In the genomic region with DNA sequence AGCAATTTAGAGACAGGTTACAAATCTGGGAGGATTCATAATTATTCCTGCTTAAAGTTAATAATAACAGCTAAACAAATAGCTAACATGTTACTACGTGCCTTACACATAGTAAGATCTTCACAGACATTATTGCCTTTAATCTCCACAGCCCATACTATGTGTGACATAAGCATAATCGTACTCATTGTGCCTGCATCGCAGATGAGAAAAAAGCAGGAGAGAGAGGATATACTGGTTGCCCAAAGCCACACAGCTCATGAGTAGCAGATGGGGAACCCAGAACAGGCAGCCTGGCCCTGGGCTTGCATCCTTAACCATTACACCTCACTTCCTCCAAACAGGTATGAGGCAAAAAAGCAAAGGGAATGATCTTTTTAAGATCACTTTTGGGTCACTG, we compare ENCODE assay signal across 26 cellular contexts.
DNase-seq lines count a peak whose midpoint lies in the region; ATAC-seq and TF ChIP-seq lines count a peak whose summit lies in the region.
"Had no signal": no experiment of that assay in that cellular context is flagged by ENCODE, and none has a peak within 500 bp of the region (broad histone marks: within the 10 kb centered on the region; RNA-seq: fewer than 3 reads in every experiment).

No MANE protein-coding gene starts in this region.

- no peak overlapping the region for H3K23ac ChIP-seq in neuronal stem cell (ENCODE audit: low read depth, low read length, poor library complexity)

- H3K36me3 ChIP-seq in heart right ventricle (no peaks in the 10 kb centered on the region), neuronal stem cell (replicated peaks in 1 of 2; ENCODE audit: control insufficient read depth in 2 of 2, insufficient read depth in 2 of 2, low read length in 2 of 2) (no peaks in the 10 kb centered on the region)
- H3K36me3 ChIP-seq: transverse colon had no signal

- peak overlapping the region; percentile 77 for H2AFZ ChIP-seq in neuronal stem cell (ENCODE audit: low read length)
- H2AFZ ChIP-seq: GM23338 had no signal

- peak overlapping the region; percentile 15 for H3K27ac Mint-ChIP-seq in type B pancreatic cell
- H3K27ac Mint-ChIP-seq: activated naive CD4-positive, alpha-beta T cell treated with anti-CD3 and anti-CD28 coated beads for 36 hours; GM23338; T-helper 1 cell treated with Interleukin-12 subunit alpha and Interleukin-12 subunit beta and Interleukin-4 antibody, amounts not matched to agents 30 μg/mL and 1 μg/mL, for 36 hours had no signal

- no peaks in the 10 kb centered on the region for H3K36me3 Mint-ChIP-seq in type B pancreatic cell

- no peak overlapping the region for H3K9ac ChIP-seq in neuronal stem cell (ENCODE audit: low read depth, low read length, poor library complexity)

- H3K4me2 ChIP-seq in neuronal stem cell (ENCODE audit: insufficient read depth, low read length, poor library complexity, severe bottlenecking): no peak overlapping the region
- H3K4me2 ChIP-seq: GM23338 had no signal

- no peak overlapping the region for H4K8ac ChIP-seq in neuronal stem cell (ENCODE audit: low read depth, low read length)

- no peak overlapping the region for H3K4me3 ChIP-seq in heart right ventricle
- no peak overlapping the region for H3K4me3 ChIP-seq in right cardiac atrium (ENCODE audit: low read length)
- H3K4me3 ChIP-seq in coronary artery: peak overlapping the region; percentile 41
- H3K4me3 ChIP-seq in neuronal stem cell (ENCODE audit: low read length in 2 of 2): no peak overlapping the region
- H3K4me3 ChIP-seq: GM23338, SK-N-MC, transverse colon had no signal

- H3K9me3 Mint-ChIP-seq in type B pancreatic cell: no peaks in the 10 kb centered on the region
- H3K9me3 Mint-ChIP-seq: activated naive CD4-positive, alpha-beta T cell treated with anti-CD3 and anti-CD28 coated beads for 36 hours; activated T-cell treated with anti-CD3 and anti-CD28 coated beads, Interleukin-2, amount 50 U/mL, for 4 hours; GM23338; T-helper 1 cell treated with Interleukin-12 subunit alpha and Interleukin-12 subunit beta and Interleukin-4 antibody, amounts not matched to agents 30 μg/mL and 1 μg/mL, for 36 hours had no signal

- no peak overlapping the region for H3K4ac ChIP-seq in neuronal stem cell (ENCODE audit: low read length)

- DNase-seq in heart right ventricle: no peak
- no peak for DNase-seq in right cardiac atrium
- DNase-seq in coronary artery (ENCODE audit: low spot score): no peak
- no peak for DNase-seq in neuronal stem cell (ENCODE audit: low spot score)
- DNase-seq in type B pancreatic cell (ENCODE audit: extremely low spot score, unreplicated experiment): no peak
- DNase-seq in OCI-M2 (lab: John Stamatoyannopoulos, UW; ENCODE audit: unreplicated experiment): no peak
- DNase-seq in NCI-H1436 (lab: John Stamatoyannopoulos, UW): no peak
- DNase-seq: activated CD4-positive, alpha-beta T cell treated with anti-CD3 and anti-CD28 coated beads for 48 hours; activated naive CD4-positive, alpha-beta T cell treated with anti-CD3 and anti-CD28 coated beads for 36 hours; activated T-cell treated with anti-CD3 and anti-CD28 coated beads, Interleukin-2, amount 50 U/mL, for 4 hours; amygdala; cortex of kidney; DMS53; GDM1; NCI-H1092 treated with DMSO at 0.1 percent for 48 hours; NCI-H2029; NCI-H2227 treated with DMSO at 0.1 percent for 48 hours; RPMI8226; stimulated activated CD4-positive, alpha-beta T cell treated with anti-CD3 and anti-CD28 coated beads, Interleukin-4, amount 100 ng/mL, for 4 hours; stimulated activated naive CD4-positive, alpha-beta T cell treated with Interleukin-2 at 50 U/mL for 16 hours; transverse colon had no signal

- H3K14ac ChIP-seq in neuronal stem cell (ENCODE audit: low read length): no peak overlapping the region

- H3K79me1 ChIP-seq in neuronal stem cell (ENCODE audit: low read depth, low read length): no peaks in the 10 kb centered on the region

- no peaks in the 10 kb centered on the region for H3K27me3 Mint-ChIP-seq in type B pancreatic cell

- TF ChIP-seq CTCF in heart right ventricle (IDR thresholded peaks at IDR 0.05) (no peak), coronary artery (IDR thresholded peaks at IDR 0.05) (no peak), type B pancreatic cell (conservative IDR thresholded peaks at IDR 0.05) (no peak)

- intact Hi-C loops in heart right ventricle (cut with DNase I): loop anchor here in 1 of 10 donors (10.0 kb wide), 1 partner anchor 123 kb away; no protein-coding TSS in a partner anchor
- intact Hi-C loops in right cardiac atrium (cut with DNase I): no loop called here

- no peaks in the 10 kb centered on the region for H3K27me3 ChIP-seq in heart right ventricle
- H3K27me3 ChIP-seq in right cardiac atrium (ENCODE audit: control insufficient read depth, insufficient read depth): no peaks in the 10 kb centered on the region
- no peaks in the 10 kb centered on the region for H3K27me3 ChIP-seq in neuronal stem cell (ENCODE audit: control insufficient read depth in 3 of 3, insufficient read depth in 3 of 3, low read depth in 1 of 3, low read length in 3 of 3)
- H3K27me3 ChIP-seq: transverse colon had no signal

- H2BK120ac ChIP-seq in neuronal stem cell (ENCODE audit: low read depth, low read length): no peak overlapping the region

- H3K9me3 ChIP-seq in heart right ventricle (peaks cover 0 to 13% (median 0%) of the 10 kb centered on the region in 11 donors), right cardiac atrium (ENCODE audit: control insufficient read depth, low read length) (no peaks in the 10 kb centered on the region), neuronal stem cell (replicated peaks in 1 of 2; ENCODE audit: control insufficient read depth in 2 of 2, insufficient read depth in 1 of 2, low read depth in 1 of 2, low read length in 2 of 2) (peaks cover 0 to 2% of the 10 kb centered on the region in 2 donors)
- H3K9me3 ChIP-seq: transverse colon had no signal

- peaks cover 18% of the 10 kb centered on the region for H3K4me1 Mint-ChIP-seq in type B pancreatic cell (ENCODE audit: unreplicated experiment)
- H3K4me1 Mint-ChIP-seq: GM23338 had no signal

- no peak overlapping the region for H2AK5ac ChIP-seq in neuronal stem cell (ENCODE audit: low read depth, low read length)

- H2BK15ac ChIP-seq in neuronal stem cell (ENCODE audit: low read length): no peak overlapping the region

- H3K4me1 ChIP-seq in heart right ventricle (peaks cover 0 to 28% (median 16%) of the 10 kb centered on the region in 9 donors), right cardiac atrium (ENCODE audit: control insufficient read depth, insufficient read depth, low read length) (peaks cover 1% of the 10 kb centered on the region), neuronal stem cell (ENCODE audit: control insufficient read depth in 2 of 2, insufficient read depth in 1 of 2, low read depth in 1 of 2, low read length in 2 of 2) (peaks cover 4 to 6% of the 10 kb centered on the region in 2 donors)

- H3K27ac ChIP-seq in heart right ventricle: peak overlapping the region in 8 of 10 donors; percentile 5 to 65 (median 33)
- H3K27ac ChIP-seq in right cardiac atrium (ENCODE audit: low read length): no peak overlapping the region
- peak overlapping the region; percentile 53 to 85 for H3K27ac ChIP-seq in coronary artery
- no peak overlapping the region for H3K27ac ChIP-seq in neuronal stem cell (replicated peaks; ENCODE audit: low read length)
- H3K27ac ChIP-seq: HL-60, SK-N-MC had no signal

- no peak overlapping the region for H2BK5ac ChIP-seq in neuronal stem cell (ENCODE audit: low read length)

- H4K91ac ChIP-seq in neuronal stem cell (ENCODE audit: low read depth, low read length, poor library complexity): no peak overlapping the region

- no peak overlapping the region for H3K4me3 Mint-ChIP-seq in type B pancreatic cell
- H3K4me3 Mint-ChIP-seq: activated naive CD4-positive, alpha-beta T cell treated with anti-CD3 and anti-CD28 coated beads for 36 hours; activated T-cell treated with anti-CD3 and anti-CD28 coated beads, Interleukin-2, amount 50 U/mL, for 4 hours; GM23338; T-helper 1 cell treated with Interleukin-12 subunit alpha and Interleukin-12 subunit beta and Interleukin-4 antibody, amounts not matched to agents 30 μg/mL and 1 μg/mL, for 36 hours had no signal

- 84 to 89% methylated on average over 3 of the region's 3 CpGs for WGBS in heart right ventricle, 2 donors
- WGBS in right cardiac atrium: 88% methylated on average over 3 of the region's 3 CpGs
- WGBS in neuronal stem cell (ENCODE audit: extremely low coverage in 2 of 2, insufficient read length in 2 of 2, insufficient replicate concordance in 1 of 2), 2 donors: no CpG with 5 or more reads among the region's 3 CpGs

- ATAC-seq in heart right ventricle: peak in 2 of 8 donors; percentile 6 to 15
- ATAC-seq in right cardiac atrium: no peak
- no peak for ATAC-seq in HG02840 (IDR thresholded peaks at IDR 0.05; ENCODE audit: low FRiP score, unreplicated experiment)
- ATAC-seq: activated T-cell treated with anti-CD3 and anti-CD28 coated beads, Interleukin-2, amount 50 U/mL, for 4 hours; GM23338 had no signal

- H2BK12ac ChIP-seq in neuronal stem cell (ENCODE audit: low read length): no peak overlapping the region

- H3K18ac ChIP-seq in neuronal stem cell (ENCODE audit: low read length): no peak overlapping the region

Comparison
In these comparisons a context has a peak if more than half of its experiments do, and no peak if none do; other contexts are left out.
1. H3K27ac ChIP-seq: peak in heart right ventricle (8 of 10) and coronary artery (2 of 2); none in right cardiac atrium (single experiment) and neuronal stem cell (single experiment).